Comparison of ENCODE assay signal across 9 cellular contexts in genomic region chr15:41018534-41018933, GRCh38.
DNase-seq lines count a peak whose midpoint lies in the region; ATAC-seq, FAIRE-seq and TF ChIP-seq lines count a peak whose summit lies in the region.
"Had no signal": no experiment of that assay in that cellular context is flagged by ENCODE, and none has a peak within 500 bp of the region (broad histone marks: within the 10 kb centered on the region; RNA-seq: fewer than 3 reads in every experiment).

No MANE protein-coding gene starts in this region.

- H3K36me3 ChIP-seq in heart left ventricle (peaks cover 0 to 78% (median 55%) of the 10 kb centered on the region in 9 donors), lower lobe of right lung (peaks cover 47% of the 10 kb centered on the region)

- 32 to 59% (median 51%) methylated on average over 1 of the region's 1 CpG for WGBS in heart left ventricle, 4 donors

- ATAC-seq in heart left ventricle (peak; percentile 53 to 84 (median 68)), lower lobe of right lung (peak; percentile 93 to 94), HG03520 (IDR thresholded peaks at IDR 0.05; ENCODE audit: unreplicated experiment) (no peak)

- TF ChIP-seq CTCF in heart left ventricle (IDR thresholded peaks at IDR 0.05) (peak; percentile 11 to 74 (median 56)), choroid plexus epithelial cell (conservative IDR thresholded peaks at IDR 0.05; ENCODE audit: low read depth, low read length) (peak; percentile 26), lower lobe of right lung (IDR thresholded peaks at IDR 0.05) (peak; percentile 56)

- H3K27ac ChIP-seq in heart left ventricle (peak overlapping the region in 11 of 12 donors; percentile 11 to 76 (median 52)), lower lobe of right lung (peak overlapping the region; percentile 59)

- H3K27me3 ChIP-seq in heart left ventricle (no peaks in the 10 kb centered on the region), lower lobe of right lung (ENCODE audit: low read depth) (no peaks in the 10 kb centered on the region)

- no peaks in the 10 kb centered on the region for H3K9me3 ChIP-seq in heart left ventricle
- no peaks in the 10 kb centered on the region for H3K9me3 ChIP-seq in lower lobe of right lung

- no peak for FAIRE-seq in GM12892 (lab: Jason Lieb, UNC)

- peak in 2 of 5 donors; percentile 18 to 33 for DNase-seq in heart left ventricle
- DNase-seq in cardiac septum (ENCODE audit: low spot score), result no peak
- peak; percentile 44 for DNase-seq in choroid plexus epithelial cell (ENCODE audit: low read depth)
- DNase-seq in lower lobe of right lung, result no peak
- no peak for DNase-seq in GOT3 (lab: John Stamatoyannopoulos, UW)
- DNase-seq in GM12892 (ENCODE audit: insufficient read length), result no peak
- no peak for DNase-seq in activated CD4-positive, alpha-beta T cell treated with anti-CD3 and anti-CD28 coated beads, Interleukin-2, amount 50 U/mL, for 1 hour
- DNase-seq: activated CD8-positive, alpha-beta memory T cell treated with anti-CD3 and anti-CD28 coated beads, Interleukin-2, amount 50 U/mL, for 48 hours had no signal

- no peak for TF ChIP-seq POLR2A in heart left ventricle (IDR thresholded peaks at IDR 0.05)
- TF ChIP-seq POLR2A in GM12892 (IDR thresholded peaks at IDR 0.05; ENCODE audit: low read depth, low read length), result no peak

- no peak overlapping the region for H3K4me3 ChIP-seq in heart left ventricle
- no peak overlapping the region for H3K4me3 ChIP-seq in choroid plexus epithelial cell (ENCODE audit: low read depth, low read length)
- no peak overlapping the region for H3K4me3 ChIP-seq in lower lobe of right lung

- intact Hi-C loops in heart left ventricle (cut with DNase I), result loop anchor here (1.0 to 10.0 kb wide), 8 partner anchors 41 to 114 kb away; no protein-coding TSS in a partner anchor
- intact Hi-C loops in cardiac septum (cut with DNase I), result loop anchor here (2.0 kb wide), 1 partner anchor 78 kb away; no protein-coding TSS in a partner anchor
- intact Hi-C loops in lower lobe of right lung (cut with DNase I), result no loop called here

- H3K4me1 ChIP-seq in heart left ventricle, result peaks cover 0 to 51% (median 21%) of the 10 kb centered on the region in 12 donors
- peaks cover 57% of the 10 kb centered on the region for H3K4me1 ChIP-seq in lower lobe of right lung
